In the genomic region with DNA sequence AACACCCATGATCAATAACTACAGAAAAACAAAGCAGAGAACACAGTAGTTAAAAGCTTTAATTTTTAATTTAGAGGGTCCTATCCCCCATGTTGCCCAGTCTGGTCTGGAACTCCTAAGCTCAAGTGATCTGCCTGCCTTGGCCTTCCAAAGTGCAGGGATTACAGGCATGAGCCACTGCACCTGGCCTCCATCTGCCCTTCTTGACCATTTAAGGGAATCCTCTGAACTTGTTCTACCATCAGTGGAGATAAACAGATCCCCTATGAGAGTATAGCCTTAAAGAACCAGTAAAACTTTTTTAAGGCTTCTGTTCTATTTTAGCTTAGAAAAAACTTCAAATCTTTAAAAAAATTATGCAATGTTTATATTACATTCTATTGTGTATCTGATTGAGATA, we compare ENCODE assay signal across 13 cellular contexts. TPM values are rescaled to one million over a fixed set of nuclear protein-coding genes. Genes with fewer than 3 reads are reported as not detected.
DNase-seq lines count a peak whose midpoint lies in the region; ATAC-seq lines count a peak whose summit lies in the region.
"Had no signal": no experiment of that assay in that cellular context is flagged by ENCODE, and none has a peak within 500 bp of the region (broad histone marks: within the 10 kb centered on the region; RNA-seq: fewer than 3 reads in every experiment).

No MANE protein-coding gene starts in this region.

- ATAC-seq in HG02885 (IDR thresholded peaks at IDR 0.05; ENCODE audit: poor library complexity, unreplicated experiment) (no peak), GM21528 (IDR thresholded peaks at IDR 0.05; ENCODE audit: low FRiP score, unreplicated experiment) (no peak)

- DNase-seq in NCI-H748 (lab: John Stamatoyannopoulos, UW; ENCODE audit: unreplicated experiment) (peak; percentile 7), NCI-H748 treated with DMSO at 0.1 percent for 48 hours (lab: John Stamatoyannopoulos, UW) (no peak), NCI-H510A (lab: John Stamatoyannopoulos, UW) (peak; percentile 13), NCI-H82 treated with DMSO at 0.1 percent for 48 hours (lab: John Stamatoyannopoulos, UW; ENCODE audit: unreplicated experiment) (peak; percentile 86), myocyte (ENCODE audit: low read depth) (peak; percentile 15), HPDE6-E6E7 (ENCODE audit: extremely low spot score) (no peak)
- DNase-seq: ACHN; Calu3; CD4-positive, alpha-beta T cell; DMS153; GF-D8 had no signal

RNA-seq across cellular contexts. Expression of a gene that starts 13.5 kb away (rescaled TPM):
- 196 and 252 TPM in 2 replicates for total RNA-seq in myocyte
- polyA plus RNA-seq in myocyte (2012) = 345 TPM

RNA-seq across cellular contexts. Expression of a gene that starts 27.0 kb away (rescaled TPM):
- total RNA-seq in myocyte = 42.2 and 51.6 TPM in 2 replicates
- 21.7 TPM for polyA plus RNA-seq in myocyte (2012)

Comparison
In these comparisons a context has a peak if more than half of its experiments do, and no peak if none do; other contexts are left out.
1. DNase-seq: peak in NCI-H748 (single experiment), NCI-H510A (single experiment), NCI-H82 treated with DMSO at 0.1 percent for 48 hours (single experiment) and myocyte (single experiment); none in NCI-H748 treated with DMSO at 0.1 percent for 48 hours (single experiment) and HPDE6-E6E7 (single experiment).